In the genomic region with DNA sequence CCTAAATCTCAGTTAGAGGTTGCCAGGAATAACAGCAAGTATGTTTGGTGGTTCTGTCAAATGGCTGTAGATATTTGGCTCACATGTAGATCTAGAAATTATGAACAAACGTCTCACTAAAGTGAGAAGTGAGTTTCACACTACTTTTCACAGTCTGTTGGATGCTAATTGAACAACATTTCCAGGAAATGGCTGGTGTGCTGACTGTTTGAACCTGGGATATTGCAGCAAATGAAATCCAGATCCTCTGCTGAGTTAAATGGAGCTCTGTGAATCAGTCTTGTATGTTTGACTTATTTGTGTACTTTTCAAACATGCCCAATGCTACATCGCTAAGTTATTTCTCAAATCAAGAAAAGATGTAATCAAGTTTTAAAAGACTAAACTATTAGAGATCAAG, we compare ENCODE assay signal across 16 cellular contexts. TPM values are rescaled to one million over a fixed set of nuclear protein-coding genes. Genes with fewer than 3 reads are reported as not detected.
DNase-seq lines count a peak whose midpoint lies in the region; ATAC-seq, FAIRE-seq and TF ChIP-seq lines count a peak whose summit lies in the region.
"Had no signal": no experiment of that assay in that cellular context is flagged by ENCODE, and none has a peak within 500 bp of the region (broad histone marks: within the 10 kb centered on the region; RNA-seq: fewer than 3 reads in every experiment).

No MANE protein-coding gene starts in this region.

- no peak for TF ChIP-seq EP300 in A549 (IDR thresholded peaks at IDR 0.05)

- H2AFZ ChIP-seq in GM23248, result peak overlapping the region; percentile 13; the same call in 1 of the 2 replicates

- no peaks in the 10 kb centered on the region for H3K36me3 ChIP-seq in GM23248 (ENCODE audit: low read depth)

- TF ChIP-seq POLR2A in A549 (IDR thresholded peaks at IDR 0.05; ENCODE audit: low read length), result no peak

- H3K79me2 ChIP-seq in GM23248 (ENCODE audit: insufficient read depth), result no peaks in the 10 kb centered on the region

- no peaks in the 10 kb centered on the region for H3K9me3 Mint-ChIP-seq in central memory CD8-positive, alpha-beta T cell
- H3K9me3 Mint-ChIP-seq: activated T-helper 1 cell treated with anti-CD3 and anti-CD28 coated beads, Interleukin-12 subunit alpha, Interleukin-12 subunit beta, Interleukin-2, Interleukin-4 antibody, amounts not matched to agents 30 ng/mL and 10 ng/mL and 1 ng/mL, durations not matched to agents 14 hours and 24 hours and 36 hours; neural crest cell had no signal

- peaks cover 21% of the 10 kb centered on the region for H3K4me1 ChIP-seq in A549
- H3K4me1 ChIP-seq in GM23248 (ENCODE audit: insufficient read depth), result peaks cover 19% of the 10 kb centered on the region

- H3K36me3 Mint-ChIP-seq in central memory CD8-positive, alpha-beta T cell (ENCODE audit: insufficient read depth), result peaks cover 20% of the 10 kb centered on the region

- DNase-seq in A549 (ENCODE audit: low read depth in 1 of 2, low spot score in 1 of 2) (no peak), GM23248 (peak; percentile 22), medulla oblongata (ENCODE audit: extremely low spot score) (peak; percentile 9), NCI-H226 (no peak), GM10248 (ENCODE audit: extremely low spot score) (no peak)
- DNase-seq in central memory CD8-positive, alpha-beta T cell (ENCODE audit: low spot score in 2 of 2), result no peak
- DNase-seq: activated CD4-positive, alpha-beta T cell treated with anti-CD3 and anti-CD28 coated beads for 1 hour; cortex of kidney; GOT3; sigmoid colon; stimulated activated CD4-positive, alpha-beta T cell treated with anti-CD3 and anti-CD28 coated beads, Interleukin-2, amount 100 ng/mL, for 48 hours had no signal

- H3K9me3 ChIP-seq in A549, result no peaks in the 10 kb centered on the region
- H3K9me3 ChIP-seq in GM23248 (ENCODE audit: low read depth), result no peaks in the 10 kb centered on the region
- H3K9me3 ChIP-seq: sigmoid colon had no signal

- H3K4me3 ChIP-seq in A549 (no peak overlapping the region), GM23248 (no peak overlapping the region)
- H3K4me3 ChIP-seq: sigmoid colon had no signal

- no peaks in the 10 kb centered on the region for H3K27me3 ChIP-seq in GM23248 (replicated peaks; ENCODE audit: insufficient read depth)
- H3K27me3 ChIP-seq: sigmoid colon had no signal

- no peaks in the 10 kb centered on the region for H4K20me1 ChIP-seq in GM23248 (ENCODE audit: insufficient read depth)

- FAIRE-seq in A549 (lab: Jason Lieb, UNC), result peak; percentile 80
- FAIRE-seq: urothelium cell line had no signal

- 88% methylated on average over 2 of the region's 2 CpGs for WGBS in A549 (ENCODE audit: missing lambda C conversion rate)
- WGBS in GM23248 (ENCODE audit: low coverage in 1 of 2, low lambda C conversion rate in 2 of 2, missing lambda C conversion rate in 2 of 2), 2 experiments, result 15 to 18% methylated on average over 2 of the region's 2 CpGs

- CTCF ChIA-PET in A549 (lab: Yijun Ruan, JAX), result interaction anchor here (0.8 to 12.0 kb wide), 20 partner anchors 8 to 426 kb away, joined by 3 to 135 read pairs (median 4); a partner anchor contains a TSS
- CTCF ChIA-PET in GM10248 (lab: Yijun Ruan, JAX), result interaction anchor here (0.7 to 3.9 kb wide), 20 partner anchors 10 to 224 kb away, joined by 3 to 33 read pairs (median 4); a partner anchor contains a TSS

- H3K4me3 Mint-ChIP-seq in central memory CD8-positive, alpha-beta T cell, result no peak overlapping the region
- H3K4me3 Mint-ChIP-seq: activated T-helper 1 cell treated with anti-CD3 and anti-CD28 coated beads, Interleukin-12 subunit alpha, Interleukin-12 subunit beta, Interleukin-2, Interleukin-4 antibody, amounts not matched to agents 30 ng/mL and 10 ng/mL and 1 ng/mL, durations not matched to agents 14 hours and 24 hours and 36 hours; neural crest cell had no signal

- H3K27me3 Mint-ChIP-seq in central memory CD8-positive, alpha-beta T cell, result no peaks in the 10 kb centered on the region

- TF ChIP-seq RAD21 in A549 (conservative IDR thresholded peaks at IDR 0.05 in 1 of 2, IDR thresholded peaks at IDR 0.05 in 1 of 2), result no peak

- peaks cover 21% of the 10 kb centered on the region for H3F3A ChIP-seq in GM23248 (ENCODE audit: insufficient read depth)

- ATAC-seq in A549 (no peak), esophagus mucosa (no peak), GM19467 (IDR thresholded peaks at IDR 0.05; ENCODE audit: unreplicated experiment) (no peak)
- no peak for ATAC-seq in central memory CD8-positive, alpha-beta T cell (replicated peaks; ENCODE audit: extremely low read depth, poor library complexity, severe bottlenecking)

- 0 out of 2 replicates have a peak overlapping the region, but pooled peaks have one; percentile 10 for H3K9ac ChIP-seq in GM23248

- in situ Hi-C loops in GM23248 (cut with MboI), result loop anchor here (5.0 to 25.0 kb wide), 3 partner anchors 74 to 419 kb away; no protein-coding TSS in a partner anchor

- H3K4me1 Mint-ChIP-seq in central memory CD8-positive, alpha-beta T cell, result peaks cover 48% of the 10 kb centered on the region
- H3K4me1 Mint-ChIP-seq: neural crest cell had no signal

- POLR2A ChIA-PET in A549 (lab: Yijun Ruan, JAX) (interaction anchor here (1.4 kb wide), 1 partner anchor 21 kb away, joined by 6 read pairs; a partner anchor contains a TSS), GM10248 (lab: Yijun Ruan, JAX) (interaction anchor here (0.9 to 1.3 kb wide), 3 partner anchors 62 to 75 kb away, joined by 3 to 6 read pairs (median 4); no protein-coding TSS in a partner anchor)

- TF ChIP-seq CTCF in A549 (IDR thresholded peaks at IDR 0.05) (no peak), GM10248 (IDR thresholded peaks at IDR 0.05; ENCODE audit: control extremely low read depth, extremely low read depth, low read depth, missing control alignments) (no peak)

- H3K27ac ChIP-seq in A549 (no peak overlapping the region), GM23248 (peak overlapping the region; percentile 11; the same call in 1 of the 2 replicates)

- H3K27ac Mint-ChIP-seq in central memory CD8-positive, alpha-beta T cell (ENCODE audit: low read depth), result peak overlapping the region; percentile 78
- H3K27ac Mint-ChIP-seq: activated T-helper 1 cell treated with anti-CD3 and anti-CD28 coated beads, Interleukin-12 subunit alpha, Interleukin-12 subunit beta, Interleukin-2, Interleukin-4 antibody, amounts not matched to agents 30 ng/mL and 10 ng/mL and 1 ng/mL, durations not matched to agents 14 hours and 24 hours and 36 hours had no signal

- H3K4me2 ChIP-seq in A549 (0 out of 3 replicates have a peak overlapping the region, but pooled peaks have one; percentile 17), GM23248 (ENCODE audit: unreplicated experiment) (no peak overlapping the region)

- no peaks in the 10 kb centered on the region for H3K9me2 ChIP-seq in GM23248 (ENCODE audit: insufficient read depth)

TF ChIP-seq in A549, 52 proteins besides CTCF, POLR2A, EP300 and RAD21:
- TF ChIP-seq CHD4 (IDR thresholded peaks at IDR 0.05; ENCODE audit: borderline replicate concordance) (no peak), GATA3 (IDR thresholded peaks at IDR 0.05; ENCODE audit: borderline replicate concordance) (no peak)

RNA-seq across cellular contexts. Expression of a gene that starts 21.3 kb away (rescaled TPM):
- polyA plus RNA-seq in A549 (2011; rRNA removed) (171 and 257 TPM in 2 replicates), A549 (2017; fragmentation: RNase III; extraction: RNeasy Plus Mini Kit Qiagen cat#74134 plus additional on column Dnase treatment) (103 to 121 TPM (median 104 TPM) in 3 replicates), GM23248 (2016; fragmentation: Nextera tagmentation; extraction: Ambion mirVana) (91.2 and 93.1 TPM in 2 replicates)
- 31.3 and 35.4 TPM in 2 replicates for polyA plus RNA-seq in A549 (2012; cell fraction: cytosol; rRNA removed)
- 6.9 and 14.2 TPM in 2 replicates for polyA plus RNA-seq in A549 (2012; cell fraction: nucleus; rRNA removed)
- 44.4 and 46.1 TPM in 2 replicates for polyA minus RNA-seq in A549 (2011; rRNA and poly(A)+ RNA removed)
- 95.2 and 112 TPM in 2 replicates for total RNA-seq in GM23248 (2014; rRNA removed; shearing (Covaris generic))
- total RNA-seq in esophagus mucosa, result 47.7 TPM

Comparison
In these comparisons a context has a peak if more than half of its experiments do, and no peak if none do; other contexts are left out.
1. DNase-seq: peak in GM23248 (single experiment) and medulla oblongata (single experiment); none in A549 (0 of 2), central memory CD8-positive, alpha-beta T cell (0 of 2), NCI-H226 (single experiment) and GM10248 (single experiment).